8 cellular contexts compared by ENCODE assay signal in genomic region chr6:46419576-46420002, GRCh38.
DNase-seq lines count a peak whose midpoint lies in the region; ATAC-seq and TF ChIP-seq lines count a peak whose summit lies in the region.

No MANE protein-coding gene starts in this region.

- no peaks in the 10 kb centered on the region for H3K9me3 ChIP-seq in GM23248 (ENCODE audit: low read depth)
- no peaks in the 10 kb centered on the region for H3K9me3 ChIP-seq in adipocyte (ENCODE audit: control insufficient read depth, low read length)
- no peaks in the 10 kb centered on the region for H3K9me3 ChIP-seq in left ventricle myocardium inferior (replicated peaks)
- H3K9me3 ChIP-seq in sigmoid colon: no peaks in the 10 kb centered on the region

- no peak overlapping the region for H3K27ac ChIP-seq in GM23248
- peak overlapping the region; percentile 64 for H3K27ac ChIP-seq in left ventricle myocardium inferior (replicated peaks)
- H3K27ac ChIP-seq in sigmoid colon: no peak overlapping the region

- no peak overlapping the region for H2AFZ ChIP-seq in GM23248

- H3K9me2 ChIP-seq in GM23248 (ENCODE audit: insufficient read depth): no peaks in the 10 kb centered on the region

- no peak for ATAC-seq in GM18520 (IDR thresholded peaks at IDR 0.05; ENCODE audit: unreplicated experiment)
- no peak for ATAC-seq in GM18858 (IDR thresholded peaks at IDR 0.05; ENCODE audit: unreplicated experiment)

- H3K36me3 ChIP-seq in GM23248 (ENCODE audit: low read depth): no peaks in the 10 kb centered on the region
- no peaks in the 10 kb centered on the region for H3K36me3 ChIP-seq in adipocyte (ENCODE audit: control insufficient read depth, insufficient read depth, low read length, severe bottlenecking)
- no peaks in the 10 kb centered on the region for H3K36me3 ChIP-seq in left ventricle myocardium inferior
- no peaks in the 10 kb centered on the region for H3K36me3 ChIP-seq in sigmoid colon

- no peak for TF ChIP-seq POLR2A in sigmoid colon (IDR thresholded peaks at IDR 0.05)

- H3K4me2 ChIP-seq in GM23248 (ENCODE audit: unreplicated experiment): no peak overlapping the region

- DNase-seq in COLO829 (ENCODE audit: low spot score) (peak; percentile 79), GM23248 (peak; percentile 86), NCI-H345 treated with DMSO at 0.1 percent for 48 hours (lab: John Stamatoyannopoulos, UW; ENCODE audit: unreplicated experiment) (peak; percentile 14), adipocyte (ENCODE audit: low read depth) (peak; percentile 94), left ventricle myocardium inferior (no peak), sigmoid colon (peak; percentile 66)

- H3K9ac ChIP-seq in GM23248 (no peak overlapping the region), adipocyte (ENCODE audit: low read length) (no peak overlapping the region)

- in situ Hi-C loops in GM23248 (cut with MboI): loop anchor here (10.0 to 25.0 kb wide), 3 partner anchors 195 to 368 kb away; partner anchors contain the start of gene MEP1A

- H3K27me3 ChIP-seq in GM23248 (replicated peaks; ENCODE audit: insufficient read depth): no peaks in the 10 kb centered on the region
- no peaks in the 10 kb centered on the region for H3K27me3 ChIP-seq in adipocyte (replicated peaks; ENCODE audit: control insufficient read depth, insufficient read depth, low read length)
- no peaks in the 10 kb centered on the region for H3K27me3 ChIP-seq in left ventricle myocardium inferior (ENCODE audit: low read depth)
- H3K27me3 ChIP-seq in sigmoid colon: no peaks in the 10 kb centered on the region

- TF ChIP-seq CTCF in left ventricle myocardium inferior (IDR thresholded peaks at IDR 0.05; ENCODE audit: borderline replicate concordance) (peak; percentile 87), sigmoid colon (IDR thresholded peaks at IDR 0.05) (peak; percentile 13 to 81 (median 65))

- H3K4me1 ChIP-seq in GM23248 (ENCODE audit: insufficient read depth): peaks cover 18% of the 10 kb centered on the region
- peaks cover 20% of the 10 kb centered on the region for H3K4me1 ChIP-seq in adipocyte (ENCODE audit: control insufficient read depth, insufficient read depth, low read length)
- H3K4me1 ChIP-seq in left ventricle myocardium inferior: peaks cover 61% of the 10 kb centered on the region
- H3K4me1 ChIP-seq in sigmoid colon: no peaks in the 10 kb centered on the region

- intact Hi-C loops in left ventricle myocardium inferior (cut with micrococcal nuclease) (loop anchor here (5.0 kb wide), 2 partner anchors 78 to 208 kb away; no protein-coding TSS in a partner anchor), sigmoid colon (cut with DNase I) (loop anchor here (2.0 to 10.0 kb wide), 3 partner anchors 73 to 365 kb away; partner anchors contain the start of gene RCAN2)

- H3K79me2 ChIP-seq in GM23248 (ENCODE audit: insufficient read depth): no peaks in the 10 kb centered on the region

- H3K4me3 ChIP-seq in GM23248 (no peak overlapping the region), adipocyte (ENCODE audit: low read length) (no peak overlapping the region), left ventricle myocardium inferior (no peak overlapping the region), sigmoid colon (no peak overlapping the region)

- 0 out of 2 replicates have a peak, but pooled peaks cover 7% of the 10 kb centered on the region for H3F3A ChIP-seq in GM23248 (ENCODE audit: insufficient read depth)

- WGBS in GM23248 (ENCODE audit: low coverage in 1 of 2, low lambda C conversion rate in 2 of 2, missing lambda C conversion rate in 2 of 2), 2 experiments: 0 to 1% methylated on average over 2 of the region's 2 CpGs
- WGBS in sigmoid colon, 2 donors: 1 to 3% methylated on average over 2 of the region's 2 CpGs

- no peak for TF ChIP-seq EP300 in sigmoid colon (IDR thresholded peaks at IDR 0.05)

- H4K20me1 ChIP-seq in GM23248 (ENCODE audit: insufficient read depth): no peaks in the 10 kb centered on the region
